In the genomic region with DNA sequence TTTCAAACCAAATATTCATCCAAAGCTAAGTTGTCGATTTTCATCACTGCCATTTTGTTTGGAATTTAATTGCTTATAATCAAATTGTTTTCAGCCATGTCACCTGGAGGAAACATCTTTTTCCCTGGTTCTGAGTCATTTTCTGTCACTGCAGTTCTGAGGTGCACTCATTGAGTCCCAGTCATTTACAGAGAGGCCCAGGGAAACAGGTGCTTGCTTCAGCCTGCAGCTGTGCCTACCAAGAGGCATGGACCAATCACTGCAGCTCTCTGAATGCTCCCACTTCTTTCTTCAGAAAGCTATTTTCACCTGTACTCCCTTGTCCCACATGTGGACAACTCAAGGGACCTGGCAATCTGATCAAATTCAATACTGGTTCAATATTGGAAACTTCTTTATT, we compare ENCODE assay signal across 18 cellular contexts.
"Had no signal": no experiment of that assay in that cellular context is flagged by ENCODE, and none has a peak within 500 bp of the region (broad histone marks: within the 10 kb centered on the region; RNA-seq: fewer than 3 reads in every experiment).

No MANE protein-coding gene starts in this region.

- H3K27me3 Mint-ChIP-seq: dendritic cell treated with granulocyte-macrophage colony-stimulating factor and Interleukin-4, amounts not matched to agents 40 ng/mL and 50 ng/mL, for 4 days had no signal

- ATAC-seq: foreskin keratinocyte, gastroesophageal sphincter, heart left ventricle, left lobe of liver, sciatic nerve, upper lobe of right lung had no signal

- H3K4me3 Mint-ChIP-seq: dendritic cell treated with granulocyte-macrophage colony-stimulating factor and Interleukin-4, amounts not matched to agents 40 ng/mL and 50 ng/mL, for 4 days; memory B cell; naive B cell; nephron; neural progenitor cell; stimulated activated naive B cell treated with anti-CD40 and anti-IgM and Interleukin-4, amounts not matched to agents 10 μg/mL and 1 μg/mL and 100 μg/mL, for 72 hours; stimulated activated naive CD8-positive, alpha-beta T cell treated with anti-CD3 and anti-CD28 coated beads, Interleukin-15, Interleukin-2, amounts not matched to agents 100 ng/mL and 50 ng/mL, for 24 hours had no signal

- H3K4me1 Mint-ChIP-seq: memory B cell, naive B cell had no signal

- H3K36me3 Mint-ChIP-seq: memory B cell; naive B cell; neural progenitor cell; stimulated activated naive B cell treated with anti-CD40 and anti-IgM and Interleukin-4, amounts not matched to agents 10 μg/mL and 1 μg/mL and 100 μg/mL, for 72 hours had no signal

- H3K9me3 Mint-ChIP-seq: memory B cell; neural progenitor cell; stimulated activated naive B cell treated with anti-CD40 and anti-IgM and Interleukin-4, amounts not matched to agents 10 μg/mL and 1 μg/mL and 100 μg/mL, for 72 hours had no signal

- DNase-seq: colonic mucosa; effector memory CD4-positive, alpha-beta T cell; foreskin keratinocyte; heart left ventricle; kidney; naive B cell; nucleus accumbens; stimulated activated naive B cell treated with anti-CD40 and anti-IgM and Interleukin-4, amounts not matched to agents 10 μg/mL and 1 μg/mL and 100 μg/mL, for 72 hours; upper lobe of right lung; uterus had no signal

- H3K27ac Mint-ChIP-seq: dendritic cell treated with granulocyte-macrophage colony-stimulating factor and Interleukin-4, amounts not matched to agents 40 ng/mL and 50 ng/mL, for 4 days; memory B cell; naive B cell; nephron; neural progenitor cell; stimulated activated naive B cell treated with anti-CD40 and anti-IgM and Interleukin-4, amounts not matched to agents 10 μg/mL and 1 μg/mL and 100 μg/mL, for 72 hours; stimulated activated naive CD8-positive, alpha-beta T cell treated with anti-CD3 and anti-CD28 coated beads, Interleukin-15, Interleukin-2, amounts not matched to agents 100 ng/mL and 50 ng/mL, for 24 hours had no signal
